27 cellular contexts compared by ENCODE assay signal in genomic region chr2:9617296-9617695, GRCh38. TPM values are rescaled to one million over a fixed set of nuclear protein-coding genes. Genes with fewer than 3 reads are reported as not detected.
DNase-seq lines count a peak whose midpoint lies in the region; ATAC-seq and FAIRE-seq lines count a peak whose summit lies in the region.
"Had no signal": no experiment of that assay in that cellular context is flagged by ENCODE, and none has a peak within 500 bp of the region (broad histone marks: within the 10 kb centered on the region; RNA-seq: fewer than 3 reads in every experiment).

No MANE protein-coding gene starts in this region.

- H3K36me3 Mint-ChIP-seq in stimulated activated naive CD8-positive, alpha-beta T cell treated with anti-CD3 and anti-CD28 coated beads, Interleukin-15, Interleukin-2, amounts not matched to agents 100 ng/mL and 50 ng/mL, for 24 hours (ENCODE audit: low read depth), result peaks cover 71% of the 10 kb centered on the region
- H3K36me3 Mint-ChIP-seq in T-helper 17 cell (ENCODE audit: low read depth), result peaks cover 2% of the 10 kb centered on the region
- peaks cover 43% of the 10 kb centered on the region for H3K36me3 Mint-ChIP-seq in activated naive CD8-positive, alpha-beta T cell treated with anti-CD3 and anti-CD28 coated beads, Interleukin-2, amount 50 U/mL, for 24 hours (ENCODE audit: low read depth)

- H3K4me3 Mint-ChIP-seq in stimulated activated naive CD8-positive, alpha-beta T cell treated with anti-CD3 and anti-CD28 coated beads, Interleukin-15, Interleukin-2, amounts not matched to agents 100 ng/mL and 50 ng/mL, for 24 hours, result peak overlapping the region; percentile 33
- H3K4me3 Mint-ChIP-seq in T-helper 17 cell, result peak overlapping the region; percentile 63
- H3K4me3 Mint-ChIP-seq in activated naive CD8-positive, alpha-beta T cell treated with anti-CD3 and anti-CD28 coated beads, Interleukin-2, amount 50 U/mL, for 24 hours, result no peak overlapping the region
- peak overlapping the region; percentile 34 to 62 for H3K4me3 Mint-ChIP-seq in stimulated activated naive CD8-positive, alpha-beta T cell treated with anti-CD3 and anti-CD28 coated beads, Interleukin-15, amount 100 ng/mL, for 72 hours
- H3K4me3 Mint-ChIP-seq: activated naive CD4-positive, alpha-beta T cell treated with anti-CD3 and anti-CD28 coated beads for 36 hours; nephron; type B pancreatic cell had no signal

- H3K27ac Mint-ChIP-seq in stimulated activated naive CD8-positive, alpha-beta T cell treated with anti-CD3 and anti-CD28 coated beads, Interleukin-15, Interleukin-2, amounts not matched to agents 100 ng/mL and 50 ng/mL, for 24 hours, result peak overlapping the region; percentile 78
- H3K27ac Mint-ChIP-seq in T-helper 17 cell, result peak overlapping the region; percentile 87
- H3K27ac Mint-ChIP-seq in activated naive CD8-positive, alpha-beta T cell treated with anti-CD3 and anti-CD28 coated beads, Interleukin-2, amount 50 U/mL, for 24 hours, result peak overlapping the region; percentile 4
- no peak overlapping the region for H3K27ac Mint-ChIP-seq in stimulated activated naive CD8-positive, alpha-beta T cell treated with anti-CD3 and anti-CD28 coated beads, Interleukin-15, amount 100 ng/mL, for 72 hours
- H3K27ac Mint-ChIP-seq: nephron had no signal

- no peak for DNase-seq in stimulated activated naive CD8-positive, alpha-beta T cell treated with anti-CD3 and anti-CD28 coated beads, Interleukin-15, Interleukin-2, amounts not matched to agents 100 U/mL and 50 U/mL, for 24 hours
- no peak for DNase-seq in T-helper 17 cell
- DNase-seq in activated naive CD8-positive, alpha-beta T cell treated with anti-CD3 and anti-CD28 coated beads, Interleukin-2, amount 50 U/mL, for 24 hours, result no peak
- no peak for DNase-seq in stimulated activated naive CD8-positive, alpha-beta T cell treated with anti-CD3 and anti-CD28 coated beads, Interleukin-15, amount 100 ng/mL, for 72 hours
- no peak for DNase-seq in urothelium cell line (ENCODE audit: low spot score)
- no peak for DNase-seq in effector CD8-positive, alpha-beta T cell (lab: John Stamatoyannopoulos, UW)
- DNase-seq: activated naive CD4-positive, alpha-beta T cell treated with anti-CD3 and anti-CD28 coated beads for 36 hours; aorta; C1 segment of cervical spinal cord; hippocampal formation; lower lobe of right lung; NCI-H1092 treated with DMSO at 0.1 percent for 48 hours; NCI-H187 treated with DMSO at 0.1 percent for 48 hours; NCI-H2171; NCI-H510A; SJCRH30; stimulated activated CD4-positive, alpha-beta T cell treated with anti-CD3 and anti-CD28 coated beads, Interleukin-4, amount 100 ng/mL, for 24 hours; substantia nigra; SW 1271; T1000 had no signal

- H3K9me3 ChIP-seq in T-helper 17 cell (ENCODE audit: control insufficient read depth, low read length, poor library complexity, severe bottlenecking), result no peaks in the 10 kb centered on the region
- H3K9me3 ChIP-seq: lower lobe of right lung had no signal

- ATAC-seq in stimulated activated naive CD8-positive, alpha-beta T cell treated with anti-CD3 and anti-CD28 coated beads, Interleukin-15, Interleukin-2, amounts not matched to agents 100 U/mL and 50 U/mL, for 24 hours, result no peak
- ATAC-seq in T-helper 17 cell, result no peak
- ATAC-seq in activated naive CD8-positive, alpha-beta T cell treated with anti-CD3 and anti-CD28 coated beads, Interleukin-2, amount 50 U/mL, for 24 hours, result no peak
- ATAC-seq in stimulated activated naive CD8-positive, alpha-beta T cell treated with anti-CD3 and anti-CD28 coated beads, Interleukin-15, amount 100 ng/mL, for 72 hours, result no peak
- ATAC-seq in HG02973 (IDR thresholded peaks at IDR 0.05; ENCODE audit: unreplicated experiment), result no peak
- ATAC-seq: HCT116, lower lobe of right lung had no signal

- H3K9me3 Mint-ChIP-seq in stimulated activated naive CD8-positive, alpha-beta T cell treated with anti-CD3 and anti-CD28 coated beads, Interleukin-15, Interleukin-2, amounts not matched to agents 100 ng/mL and 50 ng/mL, for 24 hours, result no peaks in the 10 kb centered on the region
- peaks cover 3% of the 10 kb centered on the region for H3K9me3 Mint-ChIP-seq in activated naive CD8-positive, alpha-beta T cell treated with anti-CD3 and anti-CD28 coated beads, Interleukin-2, amount 50 U/mL, for 24 hours
- no peaks in the 10 kb centered on the region for H3K9me3 Mint-ChIP-seq in stimulated activated naive CD8-positive, alpha-beta T cell treated with anti-CD3 and anti-CD28 coated beads, Interleukin-15, amount 100 ng/mL, for 72 hours
- H3K9me3 Mint-ChIP-seq: activated naive CD4-positive, alpha-beta T cell treated with anti-CD3 and anti-CD28 coated beads for 36 hours; type B pancreatic cell had no signal

- FAIRE-seq in urothelium cell line (lab: Jason Lieb, UNC), result no peak
- FAIRE-seq: bronchial epithelial cell, D721Med had no signal

- H3K4me1 Mint-ChIP-seq in stimulated activated naive CD8-positive, alpha-beta T cell treated with anti-CD3 and anti-CD28 coated beads, Interleukin-15, Interleukin-2, amounts not matched to agents 100 ng/mL and 50 ng/mL, for 24 hours (ENCODE audit: low read depth), result peaks cover 100% of the 10 kb centered on the region
- H3K4me1 Mint-ChIP-seq in T-helper 17 cell, result peaks cover 73% of the 10 kb centered on the region
- peaks cover 92% of the 10 kb centered on the region for H3K4me1 Mint-ChIP-seq in activated naive CD8-positive, alpha-beta T cell treated with anti-CD3 and anti-CD28 coated beads, Interleukin-2, amount 50 U/mL, for 24 hours
- peaks cover 94% of the 10 kb centered on the region for H3K4me1 Mint-ChIP-seq in stimulated activated naive CD8-positive, alpha-beta T cell treated with anti-CD3 and anti-CD28 coated beads, Interleukin-15, amount 100 ng/mL, for 72 hours

- no peaks in the 10 kb centered on the region for H3K27me3 Mint-ChIP-seq in stimulated activated naive CD8-positive, alpha-beta T cell treated with anti-CD3 and anti-CD28 coated beads, Interleukin-15, Interleukin-2, amounts not matched to agents 100 ng/mL and 50 ng/mL, for 24 hours
- H3K27me3 Mint-ChIP-seq in T-helper 17 cell, result no peaks in the 10 kb centered on the region
- H3K27me3 Mint-ChIP-seq in activated naive CD8-positive, alpha-beta T cell treated with anti-CD3 and anti-CD28 coated beads, Interleukin-2, amount 50 U/mL, for 24 hours, result no peaks in the 10 kb centered on the region
- no peaks in the 10 kb centered on the region for H3K27me3 Mint-ChIP-seq in stimulated activated naive CD8-positive, alpha-beta T cell treated with anti-CD3 and anti-CD28 coated beads, Interleukin-15, amount 100 ng/mL, for 72 hours
- H3K27me3 Mint-ChIP-seq: type B pancreatic cell had no signal

RNA-seq across cellular contexts. Expression of gene YWHAQ, which starts 13.5 kb away (rescaled TPM):
- total RNA-seq in T-helper 17 cell, result 100 to 1,000 TPM; 176 to 189 TPM

Comparison
In these comparisons a context has a peak if more than half of its experiments do, and no peak if none do; other contexts are left out.
1. H3K27ac Mint-ChIP-seq: peak in stimulated activated naive CD8-positive, alpha-beta T cell treated with anti-CD3 and anti-CD28 coated beads, Interleukin-15, Interleukin-2, amounts not matched to agents 100 ng/mL and 50 ng/mL, for 24 hours (single experiment), T-helper 17 cell (single experiment) and activated naive CD8-positive, alpha-beta T cell treated with anti-CD3 and anti-CD28 coated beads, Interleukin-2, amount 50 U/mL, for 24 hours (single experiment); none in stimulated activated naive CD8-positive, alpha-beta T cell treated with anti-CD3 and anti-CD28 coated beads, Interleukin-15, amount 100 ng/mL, for 72 hours (0 of 2).